Comparison of ENCODE assay signal across 8 cellular contexts in genomic region chr21:42652527-42653491, GRCh38. TPM values are rescaled to one million over a fixed set of nuclear protein-coding genes. Genes with fewer than 3 reads are reported as not detected.
DNase-seq lines count a peak whose midpoint lies in the region; ATAC-seq and TF ChIP-seq lines count a peak whose summit lies in the region.

No MANE protein-coding gene starts in this region.

- TF ChIP-seq POLR2A in adrenal gland (IDR thresholded peaks at IDR 0.05), result peak in 1 of 2 donors; percentile 52
- TF ChIP-seq POLR2A in prostate gland (IDR thresholded peaks at IDR 0.05), result no peak

- peaks cover 35% of the 10 kb centered on the region for H3K79me2 ChIP-seq in hepatocyte

- no peaks in the 10 kb centered on the region for H3K9me2 ChIP-seq in hepatocyte (replicated peaks; ENCODE audit: insufficient read depth)

- WGBS in adrenal gland, 4 donors, result 2 to 19% (median 9%) methylated on average over 26 to 44 of the region's 44 CpGs
- 10% methylated on average over 35 of the region's 44 CpGs for WGBS in hepatocyte (ENCODE audit: low lambda C conversion rate, missing lambda C conversion rate)
- 8% methylated on average over 44 of the region's 44 CpGs for WGBS in prostate gland

- H3K27ac ChIP-seq in CD4-positive, alpha-beta T cell (ENCODE audit: low read depth, low read length), result no peak overlapping the region
- H3K27ac ChIP-seq in adrenal gland (peak overlapping the region in 4 of 5 donors; percentile 36 to 74 (median 54)), hepatocyte (peak overlapping the region; percentile 95), prostate gland (peak overlapping the region; percentile 84 to 90)

- H3K9me3 ChIP-seq in CD4-positive, alpha-beta T cell (ENCODE audit: control insufficient read depth, low read length), result no peaks in the 10 kb centered on the region
- H3K9me3 ChIP-seq in adrenal gland (replicated peaks in 1 of 3), result no peaks in the 10 kb centered on the region
- H3K9me3 ChIP-seq in hepatocyte (ENCODE audit: low read depth), result no peaks in the 10 kb centered on the region
- H3K9me3 ChIP-seq in prostate gland, result no peaks in the 10 kb centered on the region

- ATAC-seq in CD4-positive, alpha-beta T cell (ENCODE audit: poor library complexity), result no peak
- ATAC-seq in GM21529 (IDR thresholded peaks at IDR 0.05; ENCODE audit: unreplicated experiment) (no peak), HG03196 (IDR thresholded peaks at IDR 0.05; ENCODE audit: unreplicated experiment) (no peak)

- CTCF ChIA-PET in CD4-positive, alpha-beta T cell (lab: Charles Lee), result no interaction called here

- peak overlapping the region; percentile 71 for H3K27ac Mint-ChIP-seq in CD4-positive, alpha-beta T cell

- intact Hi-C loops in CD4-positive, alpha-beta T cell (cut with DNase I, micrococcal nuclease), result no loop called here
- intact Hi-C loops in adrenal gland (cut with DNase I), result loop anchor here in 1 of 2 donors (5.0 kb wide), 2 partner anchors 56 to 164 kb away; no protein-coding TSS in a partner anchor
- intact Hi-C loops in prostate gland (cut with DNase I), result loop anchor here (1.0 to 10.0 kb wide), 3 partner anchors 61 to 164 kb away; no protein-coding TSS in a partner anchor

- peak overlapping the region; percentile 100 for H3K4me2 ChIP-seq in hepatocyte

- POLR2A ChIA-PET in CD4-positive, alpha-beta T cell (lab: Charles Lee), result interaction anchor here (0.8 to 1.5 kb wide), 4 partner anchors 8 to 322 kb away, joined by 3 to 8 read pairs (median 4); partner anchors contain the start of gene PKNOX1

- H3K4me3 ChIP-seq in adrenal gland, result peak overlapping the region in 2 of 4 donors; percentile 61 to 71
- H3K4me3 ChIP-seq in hepatocyte, result peak overlapping the region; percentile 88
- H3K4me3 ChIP-seq in prostate gland, result peak overlapping the region; percentile 71 to 79

- no peaks in the 10 kb centered on the region for H3K27me3 Mint-ChIP-seq in CD4-positive, alpha-beta T cell

- peak overlapping the region; percentile 91 for H3K4me3 Mint-ChIP-seq in CD4-positive, alpha-beta T cell

- H3K36me3 ChIP-seq in adrenal gland (replicated peaks in 1 of 2) (no peaks in the 10 kb centered on the region), hepatocyte (replicated peaks; ENCODE audit: insufficient read depth, low read depth) (no peaks in the 10 kb centered on the region), prostate gland (no peaks in the 10 kb centered on the region)

- H3K4me1 ChIP-seq in adrenal gland (replicated peaks in 1 of 2) (peaks cover 9 to 15% of the 10 kb centered on the region in 2 donors), hepatocyte (ENCODE audit: insufficient read depth) (peaks cover 20% of the 10 kb centered on the region), prostate gland (replicated peaks) (peaks cover 12% of the 10 kb centered on the region)

- no peaks in the 10 kb centered on the region for H3K36me3 Mint-ChIP-seq in CD4-positive, alpha-beta T cell (ENCODE audit: low read depth)

- peaks cover 27% of the 10 kb centered on the region for H4K20me1 ChIP-seq in hepatocyte (ENCODE audit: insufficient read depth, poor library complexity, severe bottlenecking)

- peak overlapping the region; percentile 90 for H2AFZ ChIP-seq in hepatocyte

- H3K4me1 Mint-ChIP-seq in CD4-positive, alpha-beta T cell (ENCODE audit: low read depth), result peaks cover 20% of the 10 kb centered on the region

- no peak for TF ChIP-seq CTCF in CD4-positive, alpha-beta T cell (IDR thresholded peaks at IDR 0.05)
- TF ChIP-seq CTCF in adrenal gland (IDR thresholded peaks at IDR 0.05), result peak; percentile 52 to 87 (median 78)
- peak; percentile 47 for TF ChIP-seq CTCF in hepatocyte (IDR thresholded peaks at IDR 0.05; ENCODE audit: poor library complexity)
- peak; percentile 16 to 82 (median 56) for TF ChIP-seq CTCF in prostate gland (IDR thresholded peaks at IDR 0.05)

- no peaks in the 10 kb centered on the region for H3K9me3 Mint-ChIP-seq in CD4-positive, alpha-beta T cell

- H3K27me3 ChIP-seq in CD4-positive, alpha-beta T cell (ENCODE audit: control insufficient read depth, insufficient read depth, low read length), result no peaks in the 10 kb centered on the region
- no peaks in the 10 kb centered on the region for H3K27me3 ChIP-seq in adrenal gland
- H3K27me3 ChIP-seq in hepatocyte, result no peaks in the 10 kb centered on the region
- H3K27me3 ChIP-seq in prostate gland (replicated peaks; ENCODE audit: insufficient read depth), result no peaks in the 10 kb centered on the region

- DNase-seq in CD4-positive, alpha-beta T cell, result no peak
- DNase-seq in LHCN-M2 (ENCODE audit: low read depth), result peak; percentile 34
- DNase-seq in adrenal gland, result peak; percentile 63 to 93 (median 91)
- peak; percentile 83 for DNase-seq in hepatocyte (ENCODE audit: low spot score)
- peak; percentile 74 for DNase-seq in prostate gland (ENCODE audit: low spot score)
- no peak for DNase-seq in NCI-H2081 (lab: John Stamatoyannopoulos, UW)

RNA-seq across cellular contexts. Expression of gene PDE9A, which starts 0.6 kb away (rescaled TPM):
- total RNA-seq in CD4-positive, alpha-beta T cell, result 10 to 100 TPM; 12.6 to 13.2 TPM
- total RNA-seq in LHCN-M2 (2014; rRNA removed) (not detected in 2 replicates), adrenal gland (10 to 100 TPM; 12.4 to 58.1 (median 16.8) TPM), hepatocyte (19.6 and 21.0 TPM in 2 replicates), prostate gland (10 to 100 TPM; 80.0 to 93.6 TPM)
- polyA plus RNA-seq in LHCN-M2 (2012), result 0.17 TPM
- polyA plus RNA-seq in adrenal gland (10 to 100 TPM; 19.9 to 23.8 (median 20.0) TPM), hepatocyte (14.3 and 18.2 TPM in 2 replicates)

Comparison
In these comparisons a context has a peak if more than half of its experiments do, and no peak if none do; other contexts are left out.
1. DNase-seq: peak in LHCN-M2 (single experiment), adrenal gland (7 of 7), hepatocyte (single experiment) and prostate gland (single experiment); none in CD4-positive, alpha-beta T cell (0 of 10) and NCI-H2081 (0 of 2).
2. RNA of gene PDE9A, which starts 0.6 kb away (total RNA-seq): 80.0 to 93.6 TPM in prostate gland, 19.6 to 21.0 TPM in hepatocyte, 12.4 to 58.1 TPM in adrenal gland and 12.6 to 13.2 TPM in CD4-positive, alpha-beta T cell; not detected in LHCN-M2; every median in the first group is over 10 times any median in the second.